ENCODE assay signal across 1 cellular context in genomic region chr20:1555952-1556351, GRCh38.
TF ChIP-seq lines count a peak whose summit lies in the region.

No MANE protein-coding gene starts in this region.

TF ChIP-seq in endothelial cell of umbilical vein, 7 proteins besides CTCF, POLR2A, EP300 and RAD21:
- TF ChIP-seq EZH2 (IDR thresholded peaks at IDR 0.05; ENCODE audit: borderline replicate concordance, low read depth, low read length, severe bottlenecking), result no peak
- TF ChIP-seq POLR2AphosphoS5 (IDR thresholded peaks at IDR 0.05; ENCODE audit: insufficient read depth, low read depth, low read length), result no peak
- TF ChIP-seq MAX (IDR thresholded peaks at IDR 0.05; ENCODE audit: insufficient read depth, insufficient read length), result no peak
- no peak for TF ChIP-seq MYC (IDR thresholded peaks at IDR 0.05; ENCODE audit: low read depth, low read length)
- no peak for TF ChIP-seq JUN (IDR thresholded peaks at IDR 0.05; ENCODE audit: borderline replicate concordance, insufficient read depth, insufficient read length, low read depth)
- no peak for TF ChIP-seq FOS (IDR thresholded peaks at IDR 0.05; ENCODE audit: borderline replicate concordance, insufficient read depth, low read length)
- TF ChIP-seq GATA2 (IDR thresholded peaks at IDR 0.05; ENCODE audit: insufficient read depth, insufficient read length, low read depth, low read length), result no peak
